Comparison of ENCODE assay signal across 23 cellular contexts in genomic region chr7:11675163-11675562, GRCh38.
"Had no signal": no experiment of that assay in that cellular context is flagged by ENCODE, and none has a peak within 500 bp of the region (broad histone marks: within the 10 kb centered on the region; RNA-seq: fewer than 3 reads in every experiment).

No MANE protein-coding gene starts in this region.

- ATAC-seq: effector memory CD8-positive, alpha-beta T cell; esophagus mucosa; foreskin keratinocyte; gastrocnemius medialis; gastroesophageal sphincter; heart left ventricle had no signal

- DNase-seq: colonic mucosa; cortex of kidney; dermis blood vessel endothelial cell; dorsolateral prefrontal cortex; effector CD4-positive, alpha-beta T cell; effector CD8-positive, alpha-beta T cell; effector memory CD4-positive, alpha-beta T cell; effector memory CD8-positive, alpha-beta T cell; endodermal cell; erythroblast; esophagus squamous epithelium; foreskin fibroblast; foreskin keratinocyte; foreskin melanocyte; gastrocnemius medialis; glutamatergic neuron; head of caudate nucleus; heart left ventricle had no signal

- H3K27me3 ChIP-seq: colonic mucosa, dorsolateral prefrontal cortex, esophagus muscularis mucosa, esophagus squamous epithelium, foreskin keratinocyte, gastrocnemius medialis, gastroesophageal sphincter, heart left ventricle had no signal

- H3K9me3 ChIP-seq: colonic mucosa, gastrocnemius medialis had no signal

- H3K36me3 ChIP-seq: colonic mucosa, esophagus muscularis mucosa, esophagus squamous epithelium, gastrocnemius medialis, gastroesophageal sphincter, heart left ventricle had no signal

- H3K4me3 ChIP-seq: colonic mucosa, coronary artery, dorsolateral prefrontal cortex, esophagus muscularis mucosa, esophagus squamous epithelium, gastrocnemius medialis, gastroesophageal sphincter, heart left ventricle had no signal

- H3K4me1 ChIP-seq: colonic mucosa, esophagus muscularis mucosa, esophagus squamous epithelium, foreskin keratinocyte, gastrocnemius medialis, gastroesophageal sphincter, heart left ventricle had no signal

- H3K27ac ChIP-seq: colonic mucosa, coronary artery, dorsolateral prefrontal cortex, epithelial cell of prostate, esophagus muscularis mucosa, esophagus squamous epithelium, foreskin keratinocyte, gastrocnemius medialis, gastroesophageal sphincter, heart left ventricle had no signal
